Comparison of ENCODE assay signal across 8 cellular contexts in the genomic region with DNA sequence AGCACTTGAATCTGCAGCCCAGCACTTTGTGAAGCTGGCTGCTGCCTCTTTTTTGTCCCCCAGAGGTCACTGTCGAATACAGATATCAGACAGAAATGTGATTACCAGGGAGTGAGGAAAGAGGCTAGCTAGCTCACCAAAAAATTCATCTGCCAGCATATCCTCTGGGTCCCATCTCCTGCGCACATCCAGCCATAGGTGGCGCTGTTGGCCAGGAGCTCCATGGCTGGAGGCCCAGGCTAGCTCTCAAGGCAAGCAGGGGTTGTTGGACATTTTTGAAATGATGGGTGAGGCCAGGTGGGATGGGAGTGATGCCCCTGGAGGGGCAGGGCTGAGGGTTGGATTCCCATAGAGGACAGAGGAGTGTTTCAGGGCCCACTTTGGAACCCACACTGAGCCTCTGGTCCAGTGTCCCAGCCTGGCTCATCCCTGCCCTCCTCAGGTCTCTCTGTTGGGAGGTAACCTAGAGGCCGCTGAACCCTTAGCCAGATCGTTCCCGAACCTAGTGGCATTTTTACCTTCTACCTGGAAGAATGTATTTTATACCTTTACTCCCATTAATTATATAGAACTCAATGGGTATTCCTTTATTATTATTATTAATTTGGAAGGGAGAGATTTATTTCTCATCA. TPM values are rescaled to one million over a fixed set of nuclear protein-coding genes. Genes with fewer than 3 reads are reported as not detected.
A peak's percentile ranks its signal among the peaks of the same experiment; 100 is the strongest.
DNase-seq lines count a peak whose midpoint lies in the region; ATAC-seq, FAIRE-seq and TF ChIP-seq lines count a peak whose summit lies in the region.

No MANE protein-coding gene starts in this region.

- H3K9me3 ChIP-seq in GM12878 (replicated peaks; ENCODE audit: control insufficient read depth, insufficient read depth, low read length), result no peaks in the 10 kb centered on the region

- CTCF ChIA-PET in GM12878 (lab: Yijun Ruan, JAX), result interaction anchor here (0.5 to 13.9 kb wide), 60 partner anchors 8 to 846 kb away, joined by 3 to 334 read pairs (median 5); a partner anchor contains a TSS

- no TSS peak for BruUV-seq in GM12878 (replicated peaks; lab: Mats Ljungman, UMichigan)

- no peaks in the 10 kb centered on the region for H3K27me3 ChIP-seq in GM12878 (replicated peaks in 1 of 2; ENCODE audit: control insufficient read depth in 2 of 2, insufficient read depth in 2 of 2, low read length in 1 of 2)

- H4K20me1 ChIP-seq in GM12878 (ENCODE audit: control insufficient read depth, insufficient read depth), result no peaks in the 10 kb centered on the region

- RAD21 ChIA-PET in GM12878 (lab: Charles Lee; ENCODE audit: unreplicated experiment), result interaction anchor here (0.6 to 9.4 kb wide), 33 partner anchors 13 to 472 kb away, joined by 3 to 172 read pairs (median 4); a partner anchor contains a TSS

- 25% methylated on average over 6 of the region's 6 CpGs for WGBS in GM12878 (ENCODE audit: insufficient coverage, insufficient replicate concordance, low lambda C conversion rate, missing lambda C conversion rate)

- H2AFZ ChIP-seq in GM12878 (ENCODE audit: control insufficient read depth, low read depth, low read length), result no peak overlapping the region

- no peak overlapping the region for H3K27ac ChIP-seq in GM12878 (ENCODE audit: control insufficient read depth, insufficient read depth)

- POLR2A ChIA-PET in GM12878 (lab: Charles Lee), result interaction anchor here (1.1 to 2.6 kb wide), 2 partner anchors 178 to 181 kb away, joined by 3 to 6 read pairs; no protein-coding TSS in a partner anchor

- TF ChIP-seq POLR2A in GM12878 (IDR thresholded peaks at IDR 0.05; ENCODE audit: low read depth, low read length), result no peak

- no peaks in the 10 kb centered on the region for H3K79me2 ChIP-seq in GM12878 (ENCODE audit: control insufficient read depth, insufficient read depth, low read length)

- peak; percentile 93 to 98 (median 96); a peak in 5 of 6 replicates for TF ChIP-seq CTCF in GM12878 (IDR thresholded peaks at IDR 0.05 in 2 of 3, conservative IDR thresholded peaks at IDR 0.05 in 1 of 3; ENCODE audit: control insufficient read depth in 2 of 3, extremely low read depth in 1 of 3, insufficient read depth in 1 of 3, low read depth in 3 of 3, low read length in 3 of 3)

- no peaks in the 10 kb centered on the region; a peak in 1 of 4 replicates for H3K36me3 ChIP-seq in GM12878 (ENCODE audit: control insufficient read depth in 2 of 2, insufficient read depth in 2 of 2, low read length in 1 of 2)

- DNase-seq in COLO668 (lab: John Stamatoyannopoulos, UW; ENCODE audit: unreplicated experiment) (peak; percentile 58), GOT3 (lab: John Stamatoyannopoulos, UW) (peak; percentile 4), NCI-H2029 (lab: John Stamatoyannopoulos, UW) (peak; percentile 11), GM12878 (ENCODE audit: low read depth, low spot score) (peak; percentile 40), iPS DF 19.7 (ENCODE audit: low read depth, low spot score) (peak; percentile 82), smooth muscle cell of the brain vasculature (ENCODE audit: low read depth, low spot score) (peak; percentile 28)

- SMC1A ChIA-PET in GM12878 (lab: Charles Lee; ENCODE audit: uncharacterized antibody, unreplicated experiment), result interaction anchor here (0.7 to 8.7 kb wide), 25 partner anchors 9 to 761 kb away, joined by 3 to 139 read pairs (median 3); a partner anchor contains a TSS

- intact Hi-C loops in GM12878 (cut with micrococcal nuclease; ENCODE audit: unreplicated experiment), result loop anchor here (1.0 to 2.0 kb wide), 2 partner anchors 178 to 470 kb away; no protein-coding TSS in a partner anchor

- TF ChIP-seq RAD21 in GM12878 (IDR thresholded peaks at IDR 0.05; ENCODE audit: insufficient read depth, low read depth, low read length), result peak; percentile 94

- H3K4me1 ChIP-seq in GM12878 (ENCODE audit: control insufficient read depth, insufficient read depth, low read length), result no peaks in the 10 kb centered on the region

- peak; percentile 94 for FAIRE-seq in TTC549 (lab: Jason Lieb, UNC)
- FAIRE-seq in GM12878 (lab: Jason Lieb, UNC), result peak; percentile 97

- no peak overlapping the region for H3K9ac ChIP-seq in GM12878 (ENCODE audit: control insufficient read depth, insufficient read depth, low read length)

- no peak overlapping the region for H3K4me3 ChIP-seq in GM12878

- in situ Hi-C loops in GM12878 (cut with MboI), result loop anchor here (5.0 kb wide), 1 partner anchor 474 kb away; no protein-coding TSS in a partner anchor

- no peak for TF ChIP-seq EP300 in GM12878 (IDR thresholded peaks at IDR 0.05; ENCODE audit: borderline replicate concordance in 1 of 2, control insufficient read depth in 1 of 2, low read depth in 2 of 2, low read length in 2 of 2)

- ATAC-seq in GM12878 (peak; percentile 100), HG02642 (IDR thresholded peaks at IDR 0.05; ENCODE audit: poor library complexity, unreplicated experiment) (no peak)

- no peak overlapping the region for H3K4me2 ChIP-seq in GM12878 (ENCODE audit: control insufficient read depth, insufficient read depth)

TF ChIP-seq in GM12878, 131 proteins besides CTCF, POLR2A, EP300 and RAD21 (continues in another document):
- TF ChIP-seq, protein P1, sequence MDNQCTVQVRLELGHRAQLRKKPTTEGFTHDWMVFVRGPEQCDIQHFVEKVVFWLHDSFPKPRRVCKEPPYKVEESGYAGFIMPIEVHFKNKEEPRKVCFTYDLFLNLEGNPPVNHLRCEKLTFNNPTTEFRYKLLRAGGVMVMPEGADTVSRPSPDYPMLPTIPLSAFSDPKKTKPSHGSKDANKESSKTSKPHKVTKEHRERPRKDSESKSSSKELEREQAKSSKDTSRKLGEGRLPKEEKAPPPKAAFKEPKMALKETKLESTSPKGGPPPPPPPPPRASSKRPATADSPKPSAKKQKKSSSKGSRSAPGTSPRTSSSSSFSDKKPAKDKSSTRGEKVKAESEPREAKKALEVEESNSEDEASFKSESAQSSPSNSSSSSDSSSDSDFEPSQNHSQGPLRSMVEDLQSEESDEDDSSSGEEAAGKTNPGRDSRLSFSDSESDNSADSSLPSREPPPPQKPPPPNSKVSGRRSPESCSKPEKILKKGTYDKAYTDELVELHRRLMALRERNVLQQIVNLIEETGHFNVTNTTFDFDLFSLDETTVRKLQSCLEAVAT (IDR thresholded peaks at IDR 0.05), result no peak
- TF ChIP-seq YY1 (IDR thresholded peaks at IDR 0.05; ENCODE audit: low read depth, low read length) (peak; percentile 77), SMC3 (IDR thresholded peaks at IDR 0.05; ENCODE audit: borderline replicate concordance, low read length) (peak; percentile 83), POU2F2 (IDR thresholded peaks at IDR 0.05; ENCODE audit: borderline replicate concordance, low read depth, low read length) (peak; percentile 52; the same call in 1 of the 3 replicates), TCF3 (IDR thresholded peaks at IDR 0.05; ENCODE audit: borderline replicate concordance, insufficient read depth, low read depth, low read length) (no peak), HDGF (IDR thresholded peaks at IDR 0.05) (0 out of 2 replicates have a peak, but pooled peaks have one; percentile 18)
- TF ChIP-seq, protein P2, sequence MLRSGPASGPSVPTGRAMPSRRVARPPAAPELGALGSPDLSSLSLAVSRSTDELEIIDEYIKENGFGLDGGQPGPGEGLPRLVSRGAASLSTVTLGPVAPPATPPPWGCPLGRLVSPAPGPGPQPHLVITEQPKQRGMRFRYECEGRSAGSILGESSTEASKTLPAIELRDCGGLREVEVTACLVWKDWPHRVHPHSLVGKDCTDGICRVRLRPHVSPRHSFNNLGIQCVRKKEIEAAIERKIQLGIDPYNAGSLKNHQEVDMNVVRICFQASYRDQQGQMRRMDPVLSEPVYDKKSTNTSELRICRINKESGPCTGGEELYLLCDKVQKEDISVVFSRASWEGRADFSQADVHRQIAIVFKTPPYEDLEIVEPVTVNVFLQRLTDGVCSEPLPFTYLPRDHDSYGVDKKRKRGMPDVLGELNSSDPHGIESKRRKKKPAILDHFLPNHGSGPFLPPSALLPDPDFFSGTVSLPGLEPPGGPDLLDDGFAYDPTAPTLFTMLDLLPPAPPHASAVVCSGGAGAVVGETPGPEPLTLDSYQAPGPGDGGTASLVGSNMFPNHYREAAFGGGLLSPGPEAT (IDR thresholded peaks at IDR 0.05; ENCODE audit: low read depth), result no peak

RNA-seq across cellular contexts. Expression of a gene that starts 14.8 kb away (rescaled TPM):
- total RNA-seq in GM12878 (2013; cell fraction: nucleolus; rRNA removed), result 7.4 and 14.2 TPM in 2 replicates
- total RNA-seq in GM12878 (2014; rRNA removed), result 16.4 and 17.9 TPM in 2 replicates
- total RNA-seq in GM12878 (2014; rRNA removed; fragmentation: Illumina TruSeq; extraction: Trizol), result 17.1 TPM in 2 replicates
- 9.7 and 13.0 TPM in 2 replicates for total RNA-seq in GM12878 (2021)
- 24.9 TPM for polyA plus RNA-seq in GM12878 (2011; ENCODE audit: low read depth)
- polyA plus RNA-seq in GM12878 (2011; rRNA removed), result 35.1 and 37.2 TPM in 2 replicates
- polyA plus RNA-seq in GM12878 (2011; cell fraction: cytosol; rRNA removed), result 28.2 and 36.0 TPM in 2 replicates
- polyA plus RNA-seq in GM12878 (2011; cell fraction: nucleus; rRNA removed), result 13.3 and 20.0 TPM in 2 replicates
- 23.8 and 25.3 TPM in 2 replicates for polyA plus RNA-seq in GM12878 (2012)
- polyA plus RNA-seq in GM12878 (2014; fragmentation: Illumina TruSeq; extraction: Trizol), result 17.1 and 21.6 TPM in 2 replicates
- polyA plus RNA-seq in GM12878 (2014; fragmentation: Nextera tagmentation; extraction: Ambion mirVana), result 10 to 100 TPM; 39.9 to 50.9 TPM
- polyA plus RNA-seq in GM12878 (2014; rRNA removed), result 13.5 and 16.0 TPM in 2 replicates
- 10 to 100 TPM; 31.1 to 36.2 TPM for polyA plus RNA-seq in GM12878 (2016; fragmentation: Nextera tagmentation; extraction: Ambion mirVana)
- 11.6 and 13.8 TPM in 2 replicates for polyA minus RNA-seq in GM12878 (2011; rRNA and poly(A)+ RNA removed)
- polyA minus RNA-seq in GM12878 (2011; cell fraction: cytosol; rRNA and poly(A)+ RNA removed), result 2.8 and 5.4 TPM in 2 replicates
- 3.4 and 5.5 TPM in 2 replicates for polyA minus RNA-seq in GM12878 (2011; cell fraction: nucleus; rRNA and poly(A)+ RNA removed)

RNA-seq across cellular contexts. Expression of a gene that starts 14.8 kb away (rescaled TPM):
- 52.1 and 58.2 TPM in 2 replicates for total RNA-seq in GM12878 (2013; cell fraction: nucleolus; rRNA removed)
- 14.7 and 15.0 TPM in 2 replicates for total RNA-seq in GM12878 (2014; rRNA removed)
- 9.0 and 9.7 TPM in 2 replicates for total RNA-seq in GM12878 (2014; rRNA removed; fragmentation: Illumina TruSeq; extraction: Trizol)
- total RNA-seq in GM12878 (2021), result 21.6 and 25.4 TPM in 2 replicates
- polyA plus RNA-seq in GM12878 (2011; ENCODE audit: low read depth), result 9.3 TPM
- polyA plus RNA-seq in GM12878 (2011; rRNA removed), result 12.9 and 20.1 TPM in 2 replicates
- 32.4 and 34.5 TPM in 2 replicates for polyA plus RNA-seq in GM12878 (2011; cell fraction: cytosol; rRNA removed)
- 74.3 and 86.8 TPM in 2 replicates for polyA plus RNA-seq in GM12878 (2011; cell fraction: nucleus; rRNA removed)
- polyA plus RNA-seq in GM12878 (2012), result 17.3 and 23.8 TPM in 2 replicates
- polyA plus RNA-seq in GM12878 (2014; fragmentation: Illumina TruSeq; extraction: Trizol), result 10.9 and 12.2 TPM in 2 replicates
- polyA plus RNA-seq in GM12878 (2014; fragmentation: Nextera tagmentation; extraction: Ambion mirVana), result 1 to 10 TPM; 1.5 to 2.1 TPM
- 18.9 and 20.7 TPM in 2 replicates for polyA plus RNA-seq in GM12878 (2014; rRNA removed)
- 10 to 100 TPM; 13.1 to 14.4 TPM for polyA plus RNA-seq in GM12878 (2016; fragmentation: Nextera tagmentation; extraction: Ambion mirVana)
- 42.9 and 69.5 TPM in 2 replicates for polyA minus RNA-seq in GM12878 (2011; rRNA and poly(A)+ RNA removed)
- 14.5 and 15.6 TPM in 2 replicates for polyA minus RNA-seq in GM12878 (2011; cell fraction: cytosol; rRNA and poly(A)+ RNA removed)
- polyA minus RNA-seq in GM12878 (2011; cell fraction: nucleus; rRNA and poly(A)+ RNA removed), result 23.5 and 34.8 TPM in 2 replicates

Comparison
In these comparisons a context has a peak if more than half of its experiments do, and no peak if none do; other contexts are left out.
1. DNase-seq: peak in every context shown above with its lines; median percentile 82 in iPS DF 19.7; 58 in COLO668; 40 in GM12878; 28 in smooth muscle cell of the brain vasculature; 11 in NCI-H2029; 4 in GOT3.